Comparison of ENCODE assay signal across 22 cellular contexts in genomic region chr19:10044390-10044789, GRCh38. TPM values are rescaled to one million over a fixed set of nuclear protein-coding genes. Genes with fewer than 3 reads are reported as not detected.
DNase-seq lines count a peak whose midpoint lies in the region; ATAC-seq and TF ChIP-seq lines count a peak whose summit lies in the region.
"Had no signal": no experiment of that assay in that cellular context is flagged by ENCODE, and none has a peak within 500 bp of the region (broad histone marks: within the 10 kb centered on the region; RNA-seq: fewer than 3 reads in every experiment).

No MANE protein-coding gene starts in this region.

- DNase-seq in GM13977 (ENCODE audit: low spot score), result peak; percentile 45
- peak; percentile 57 for DNase-seq in HEK293T (ENCODE audit: extremely low spot score)
- peak; percentile 35 for DNase-seq in RKO (ENCODE audit: low spot score)
- DNase-seq in left lobe of liver (ENCODE audit: low spot score), result no peak
- DNase-seq in DMS79 treated with DMSO at 0.1 percent for 48 hours (lab: John Stamatoyannopoulos, UW), result no peak
- DNase-seq in glomerular visceral epithelial cell (ENCODE audit: extremely low spot score), result no peak
- DNase-seq: activated effector memory CD4-positive, alpha-beta T cell treated with anti-CD3 and anti-CD28 coated beads, Interleukin-2, amount 50 U/mL, for 16 hours; BE2C; Caco-2; EL; H9; hippocampal formation; NCI-H1436 treated with DMSO at 0.1 percent for 48 hours; NCI-H345; Peyer's patch; thyroid gland had no signal

- CTCF ChIA-PET in HEK293T (lab: Yijun Ruan, JAX), result no interaction called here

- TF ChIP-seq CTCF in GM13977 (IDR thresholded peaks at IDR 0.05; ENCODE audit: extremely low read depth, insufficient read depth, missing control alignments), result no peak

- in situ Hi-C loops in GM13977 (cut with MboI; ENCODE audit: low pct_unique_long_range_greater_than_20kb, low sequenced_read_pairs, unreplicated experiment), result no loop called here

- ATAC-seq in left lobe of liver (peak; percentile 10), HG02973 (IDR thresholded peaks at IDR 0.05; ENCODE audit: unreplicated experiment) (no peak)
- ATAC-seq: stimulated activated memory B cell treated with anti-CD40 and anti-IgM and Interleukin-4, amounts not matched to agents 10 μg/mL and 1 μg/mL and 100 μg/mL, for 72 hours had no signal

- POLR2A ChIA-PET in HEK293T (lab: Yijun Ruan, JAX), result no interaction called here

TF ChIP-seq in HEK293T, 16 proteins besides CTCF, POLR2A, EP300 and RAD21:
- TF ChIP-seq BHLHE40 (IDR thresholded peaks at IDR 0.05; ENCODE audit: borderline replicate concordance) (no peak), FOXA1 (IDR thresholded peaks at IDR 0.05) (no peak), L3MBTL2 (conservative IDR thresholded peaks at IDR 0.05) (no peak), LEF1 (IDR thresholded peaks at IDR 0.05; ENCODE audit: borderline replicate concordance) (no peak), ELF4 (IDR thresholded peaks at IDR 0.05) (no peak), NFRKB (IDR thresholded peaks at IDR 0.05) (no peak), HDGF (IDR thresholded peaks at IDR 0.05; ENCODE audit: borderline replicate concordance) (no peak), TARDBP (IDR thresholded peaks at IDR 0.05) (no peak), PKNOX1 (IDR thresholded peaks at IDR 0.05) (no peak)

RNA-seq across cellular contexts. Expression of gene RDH8, which starts 31.1 kb away (rescaled TPM):
- not detected for total RNA-seq in left lobe of liver
- total RNA-seq: breast epithelium, Caco-2, H9, myocyte, omental fat pad, Peyer's patch, right atrium auricular region, thyroid gland had no signal

RNA-seq across cellular contexts. Expression of gene COL5A3, which starts 34.1 kb away (rescaled TPM):
- total RNA-seq in left lobe of liver, result 24.3 TPM
- total RNA-seq: Caco-2 had no signal

RNA-seq across cellular contexts. Expression of gene SHFL, which starts 41.7 kb away (rescaled TPM):
- 72.7 TPM for total RNA-seq in left lobe of liver

RNA-seq across cellular contexts. Expression of gene ANGPTL6, which starts 58.1 kb away (rescaled TPM):
- total RNA-seq in left lobe of liver, result 17.9 TPM

Comparison
In these comparisons a context has a peak if more than half of its experiments do, and no peak if none do; other contexts are left out.
1. DNase-seq: peak in GM13977 (single experiment), HEK293T (single experiment) and RKO (single experiment); none in left lobe of liver (single experiment), DMS79 treated with DMSO at 0.1 percent for 48 hours (single experiment) and glomerular visceral epithelial cell (single experiment).